ENCODE assay signal across 1 cellular context in the genomic region with DNA sequence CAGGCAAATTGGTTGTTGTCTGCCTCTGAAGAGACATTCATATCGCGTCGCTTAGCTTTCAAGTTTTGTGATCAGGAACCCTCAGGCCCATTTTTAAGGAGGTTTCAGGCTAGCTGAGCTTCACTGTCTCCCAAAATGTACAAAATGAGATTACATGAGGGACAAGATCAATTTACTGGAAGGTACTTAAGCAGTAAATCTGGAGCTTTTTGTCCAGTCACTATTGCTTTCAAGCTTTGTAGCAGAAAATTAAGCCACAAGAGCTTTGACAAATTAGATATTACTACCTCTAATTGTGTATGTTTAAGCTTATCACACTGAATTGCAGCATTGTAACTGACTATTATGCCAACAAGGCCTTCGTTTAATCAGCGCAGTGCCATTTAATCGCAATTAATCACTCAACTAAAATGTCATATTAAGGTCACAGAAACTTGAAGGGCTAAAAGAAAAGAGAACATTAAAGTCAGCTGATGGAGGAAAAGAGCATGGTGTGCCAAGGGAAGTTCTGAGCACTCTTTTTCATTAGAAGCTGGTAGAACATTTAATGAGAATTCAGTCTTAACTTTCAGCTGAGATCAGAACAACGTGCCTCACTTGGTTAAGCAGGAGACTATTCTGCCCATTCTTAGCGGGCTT.
TF ChIP-seq lines count a peak whose summit lies in the region.

No MANE protein-coding gene starts in this region.

TF ChIP-seq in SK-N-SH treated with all-trans-retinoic acid at 6 μM for 48 hours, 23 proteins besides CTCF, POLR2A, EP300 and RAD21 (continued from another document):
- TF ChIP-seq, protein P1, sequence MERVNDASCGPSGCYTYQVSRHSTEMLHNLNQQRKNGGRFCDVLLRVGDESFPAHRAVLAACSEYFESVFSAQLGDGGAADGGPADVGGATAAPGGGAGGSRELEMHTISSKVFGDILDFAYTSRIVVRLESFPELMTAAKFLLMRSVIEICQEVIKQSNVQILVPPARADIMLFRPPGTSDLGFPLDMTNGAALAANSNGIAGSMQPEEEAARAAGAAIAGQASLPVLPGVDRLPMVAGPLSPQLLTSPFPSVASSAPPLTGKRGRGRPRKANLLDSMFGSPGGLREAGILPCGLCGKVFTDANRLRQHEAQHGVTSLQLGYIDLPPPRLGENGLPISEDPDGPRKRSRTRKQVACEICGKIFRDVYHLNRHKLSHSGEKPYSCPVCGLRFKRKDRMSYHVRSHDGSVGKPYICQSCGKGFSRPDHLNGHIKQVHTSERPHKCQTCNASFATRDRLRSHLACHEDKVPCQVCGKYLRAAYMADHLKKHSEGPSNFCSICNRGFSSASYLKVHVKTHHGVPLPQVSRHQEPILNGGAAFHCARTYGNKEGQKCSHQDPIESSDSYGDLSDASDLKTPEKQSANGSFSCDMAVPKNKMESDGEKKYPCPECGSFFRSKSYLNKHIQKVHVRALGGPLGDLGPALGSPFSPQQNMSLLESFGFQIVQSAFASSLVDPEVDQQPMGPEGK (CRISPR knock-in tag; IDR thresholded peaks at IDR 0.05; ENCODE audit: borderline replicate concordance): peak; percentile 86; the same call in 1 of the 2 replicates
- TF ChIP-seq, protein P2, sequence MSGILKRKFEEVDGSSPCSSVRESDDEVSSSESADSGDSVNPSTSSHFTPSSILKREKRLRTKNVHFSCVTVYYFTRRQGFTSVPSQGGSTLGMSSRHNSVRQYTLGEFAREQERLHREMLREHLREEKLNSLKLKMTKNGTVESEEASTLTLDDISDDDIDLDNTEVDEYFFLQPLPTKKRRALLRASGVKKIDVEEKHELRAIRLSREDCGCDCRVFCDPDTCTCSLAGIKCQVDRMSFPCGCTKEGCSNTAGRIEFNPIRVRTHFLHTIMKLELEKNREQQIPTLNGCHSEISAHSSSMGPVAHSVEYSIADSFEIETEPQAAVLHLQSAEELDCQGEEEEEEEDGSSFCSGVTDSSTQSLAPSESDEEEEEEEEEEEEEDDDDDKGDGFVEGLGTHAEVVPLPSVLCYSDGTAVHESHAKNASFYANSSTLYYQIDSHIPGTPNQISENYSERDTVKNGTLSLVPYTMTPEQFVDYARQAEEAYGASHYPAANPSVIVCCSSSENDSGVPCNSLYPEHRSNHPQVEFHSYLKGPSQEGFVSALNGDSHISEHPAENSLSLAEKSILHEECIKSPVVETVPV (CRISPR knock-in tag; IDR thresholded peaks at IDR 0.05): peak; percentile 98
- peak; percentile 82 for TF ChIP-seq ZNF8 (CRISPR knock-in tag; IDR thresholded peaks at IDR 0.05)
- peak; percentile 99 for TF ChIP-seq GLIS3 (CRISPR knock-in tag; IDR thresholded peaks at IDR 0.05)
- TF ChIP-seq ZC3H10 (CRISPR knock-in tag; IDR thresholded peaks at IDR 0.05): peak; percentile 80
- TF ChIP-seq, protein P3, sequence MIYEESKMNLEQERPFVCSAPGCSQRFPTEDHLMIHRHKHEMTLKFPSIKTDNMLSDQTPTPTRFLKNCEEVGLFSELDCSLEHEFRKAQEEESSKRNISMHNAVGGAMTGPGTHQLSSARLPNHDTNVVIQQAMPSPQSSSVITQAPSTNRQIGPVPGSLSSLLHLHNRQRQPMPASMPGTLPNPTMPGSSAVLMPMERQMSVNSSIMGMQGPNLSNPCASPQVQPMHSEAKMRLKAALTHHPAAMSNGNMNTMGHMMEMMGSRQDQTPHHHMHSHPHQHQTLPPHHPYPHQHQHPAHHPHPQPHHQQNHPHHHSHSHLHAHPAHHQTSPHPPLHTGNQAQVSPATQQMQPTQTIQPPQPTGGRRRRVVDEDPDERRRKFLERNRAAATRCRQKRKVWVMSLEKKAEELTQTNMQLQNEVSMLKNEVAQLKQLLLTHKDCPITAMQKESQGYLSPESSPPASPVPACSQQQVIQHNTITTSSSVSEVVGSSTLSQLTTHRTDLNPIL (CRISPR knock-in tag; IDR thresholded peaks at IDR 0.05; ENCODE audit: low read depth): peak; percentile 89
- peak; percentile 98 for TF ChIP-seq ESRRG (CRISPR knock-in tag; IDR thresholded peaks at IDR 0.05)
- TF ChIP-seq BACH2 (CRISPR knock-in tag; IDR thresholded peaks at IDR 0.05; ENCODE audit: borderline replicate concordance): peak; percentile 95
- peak; percentile 99 for TF ChIP-seq ISL1 (CRISPR knock-in tag; IDR thresholded peaks at IDR 0.05)
